In genomic region chr11:120780239-120780638, GRCh38 we compare ENCODE assay signal across 25 cellular contexts.
"Had no signal": no experiment of that assay in that cellular context is flagged by ENCODE, and none has a peak within 500 bp of the region (broad histone marks: within the 10 kb centered on the region; RNA-seq: fewer than 3 reads in every experiment).

No MANE protein-coding gene starts in this region.

- H3K4me3 ChIP-seq: spleen, testis, uterus had no signal

- H3K27ac ChIP-seq: epithelial cell of prostate, foreskin keratinocyte, spleen, testis, uterus had no signal

- H3K36me3 Mint-ChIP-seq: activated naive CD8-positive, alpha-beta T cell treated with anti-CD3 and anti-CD28 coated beads for 36 hours; brain; natural killer cell had no signal

- H3K4me1 ChIP-seq: foreskin keratinocyte, spleen, uterus had no signal

- H3K4me1 Mint-ChIP-seq: activated B cell treated with CpG ODN at 0.5 μM for 24 hours; activated CD4-positive, alpha-beta T cell treated with anti-CD3 and anti-CD28 coated beads for 36 hours; activated naive CD8-positive, alpha-beta T cell treated with anti-CD3 and anti-CD28 coated beads for 36 hours; central memory CD8-positive, alpha-beta T cell; T-helper 17 cell had no signal

- H3K36me3 ChIP-seq: spleen, uterus had no signal

- H3K27me3 Mint-ChIP-seq: activated naive CD8-positive, alpha-beta T cell treated with anti-CD3 and anti-CD28 coated beads for 36 hours had no signal

- H3K9me3 Mint-ChIP-seq: activated B cell treated with CpG ODN at 0.5 μM for 24 hours; activated naive CD8-positive, alpha-beta T cell treated with anti-CD3 and anti-CD28 coated beads for 36 hours; brain; central memory CD8-positive, alpha-beta T cell; natural killer cell had no signal

- H3K27me3 ChIP-seq: foreskin keratinocyte, testis, uterus had no signal

- DNase-seq: activated B cell treated with CpG ODN at 0.5 μM for 24 hours; activated CD4-positive, alpha-beta T cell treated with anti-CD3 and anti-CD28 coated beads for 36 hours; activated CD4-positive, alpha-beta T cell treated with anti-CD3 and anti-CD28 coated beads, Interleukin-2, amount 50 U/mL, for 4 hours; activated CD8-positive, alpha-beta memory T cell treated with anti-CD3 and anti-CD28 coated beads for 24 hours; activated CD8-positive, alpha-beta memory T cell treated with anti-CD3 and anti-CD28 coated beads, Interleukin-2, amount 50 U/mL, for 4 hours; activated naive CD4-positive, alpha-beta T cell treated with Interleukin-2 at 50 U/mL for 16 hours; activated naive CD8-positive, alpha-beta T cell treated with anti-CD3 and anti-CD28 coated beads for 36 hours; activated T-cell treated with anti-CD3 and anti-CD28 coated beads, Interleukin-2, amount 50 U/mL, for 48 hours; amygdala; foreskin keratinocyte; mammary epithelial cell; midbrain; natural killer cell; spleen; stimulated activated CD4-positive, alpha-beta T cell treated with anti-CD3 and anti-CD28 coated beads, Interleukin-4, amount 100 ng/mL, for 1 hour; stimulated activated naive CD4-positive, alpha-beta T cell; T-helper 17 cell; testis; trophoblast cell; uterus had no signal

- ATAC-seq: activated CD4-positive, alpha-beta T cell treated with anti-CD3 and anti-CD28 coated beads for 36 hours; foreskin keratinocyte; left lobe of liver; natural killer cell; T-helper 17 cell had no signal

- H3K27ac Mint-ChIP-seq: activated B cell treated with CpG ODN at 0.5 μM for 24 hours; activated CD4-positive, alpha-beta T cell treated with anti-CD3 and anti-CD28 coated beads for 36 hours; activated naive CD8-positive, alpha-beta T cell treated with anti-CD3 and anti-CD28 coated beads for 36 hours; brain; progenitor cell of endocrine pancreas; T-helper 17 cell had no signal

- H3K9me3 ChIP-seq: spleen, testis, uterus had no signal

- H3K4me3 Mint-ChIP-seq: activated B cell treated with CpG ODN at 0.5 μM for 24 hours; activated CD4-positive, alpha-beta T cell treated with anti-CD3 and anti-CD28 coated beads for 36 hours; activated naive CD8-positive, alpha-beta T cell treated with anti-CD3 and anti-CD28 coated beads for 36 hours; brain; central memory CD8-positive, alpha-beta T cell; natural killer cell; T-helper 17 cell had no signal
